ENCODE assay signal across 23 cellular contexts in genomic region chr9:125504616-125505015, GRCh38.
"Had no signal": no experiment of that assay in that cellular context is flagged by ENCODE, and none has a peak within 500 bp of the region (broad histone marks: within the 10 kb centered on the region; RNA-seq: fewer than 3 reads in every experiment).

No MANE protein-coding gene starts in this region.

- DNase-seq: dorsolateral prefrontal cortex; effector CD4-positive, alpha-beta T cell; foreskin fibroblast; gastrocnemius medialis; head of caudate nucleus; natural killer cell; nucleus accumbens; stimulated activated CD4-positive, alpha-beta T cell treated with anti-CD3 and anti-CD28 coated beads, Interleukin-12 subunit alpha, Interleukin-12 subunit beta, amount 100 ng/mL, for 4 hours; stimulated activated CD4-positive, alpha-beta T cell treated with anti-CD3 and anti-CD28 coated beads, Interleukin-1b, Interleukin-23, amount 100 ng/mL, for 48 hours; stimulated activated CD4-positive, alpha-beta T cell treated with anti-CD3 and anti-CD28 coated beads, Interleukin-4, amount 100 ng/mL, for 1 hour; stimulated activated CD8-positive, alpha-beta memory T cell treated with anti-CD3 and anti-CD28 coated beads, Interleukin-4, amount 100 ng/mL, for 48 hours; stimulated activated naive CD4-positive, alpha-beta T cell; stimulated activated naive CD8-positive, alpha-beta T cell treated with anti-CD3 and anti-CD28 coated beads, Interleukin-15, amount 100 ng/mL, for 72 hours; transverse colon; upper lobe of right lung; uterus had no signal

- H3K4me1 Mint-ChIP-seq: memory B cell had no signal

- H3K27ac ChIP-seq: dorsolateral prefrontal cortex, gastrocnemius medialis, prostate gland, right atrium auricular region, suprapubic skin, upper lobe of right lung had no signal

- H3K9me3 ChIP-seq: gastrocnemius medialis, prostate gland, right atrium auricular region, suprapubic skin, transverse colon, upper lobe of right lung, uterus had no signal

- H3K27ac Mint-ChIP-seq: memory B cell, natural killer cell had no signal

- ATAC-seq: gastrocnemius medialis; natural killer cell; sciatic nerve; stimulated activated naive CD8-positive, alpha-beta T cell treated with anti-CD3 and anti-CD28 coated beads, Interleukin-15, amount 100 ng/mL, for 72 hours; upper lobe of right lung had no signal

- H3K4me2 ChIP-seq: smooth muscle cell had no signal

- H3K4me3 Mint-ChIP-seq: memory B cell; natural killer cell; stimulated activated naive CD8-positive, alpha-beta T cell treated with anti-CD3 and anti-CD28 coated beads, Interleukin-15, amount 100 ng/mL, for 72 hours had no signal

- H3K36me3 ChIP-seq: prostate gland, right atrium auricular region, upper lobe of right lung, uterus had no signal

- H3K27me3 Mint-ChIP-seq: memory B cell; stimulated activated naive CD8-positive, alpha-beta T cell treated with anti-CD3 and anti-CD28 coated beads, Interleukin-15, amount 100 ng/mL, for 72 hours had no signal

- H3K36me3 Mint-ChIP-seq: natural killer cell had no signal

- H3K27me3 ChIP-seq: dorsolateral prefrontal cortex, gastrocnemius medialis, right atrium auricular region, suprapubic skin, transverse colon, upper lobe of right lung, uterus had no signal

- H3K4me3 ChIP-seq: dorsolateral prefrontal cortex, gastrocnemius medialis, lung, prostate gland, right atrium auricular region, smooth muscle cell, suprapubic skin, transverse colon, upper lobe of right lung, uterus had no signal

- H3K9me3 Mint-ChIP-seq: natural killer cell; stimulated activated naive CD8-positive, alpha-beta T cell treated with anti-CD3 and anti-CD28 coated beads, Interleukin-15, amount 100 ng/mL, for 72 hours had no signal

- H3K4me1 ChIP-seq: prostate gland had no signal
